Comparison of ENCODE assay signal across 8 cellular contexts in the genomic region with DNA sequence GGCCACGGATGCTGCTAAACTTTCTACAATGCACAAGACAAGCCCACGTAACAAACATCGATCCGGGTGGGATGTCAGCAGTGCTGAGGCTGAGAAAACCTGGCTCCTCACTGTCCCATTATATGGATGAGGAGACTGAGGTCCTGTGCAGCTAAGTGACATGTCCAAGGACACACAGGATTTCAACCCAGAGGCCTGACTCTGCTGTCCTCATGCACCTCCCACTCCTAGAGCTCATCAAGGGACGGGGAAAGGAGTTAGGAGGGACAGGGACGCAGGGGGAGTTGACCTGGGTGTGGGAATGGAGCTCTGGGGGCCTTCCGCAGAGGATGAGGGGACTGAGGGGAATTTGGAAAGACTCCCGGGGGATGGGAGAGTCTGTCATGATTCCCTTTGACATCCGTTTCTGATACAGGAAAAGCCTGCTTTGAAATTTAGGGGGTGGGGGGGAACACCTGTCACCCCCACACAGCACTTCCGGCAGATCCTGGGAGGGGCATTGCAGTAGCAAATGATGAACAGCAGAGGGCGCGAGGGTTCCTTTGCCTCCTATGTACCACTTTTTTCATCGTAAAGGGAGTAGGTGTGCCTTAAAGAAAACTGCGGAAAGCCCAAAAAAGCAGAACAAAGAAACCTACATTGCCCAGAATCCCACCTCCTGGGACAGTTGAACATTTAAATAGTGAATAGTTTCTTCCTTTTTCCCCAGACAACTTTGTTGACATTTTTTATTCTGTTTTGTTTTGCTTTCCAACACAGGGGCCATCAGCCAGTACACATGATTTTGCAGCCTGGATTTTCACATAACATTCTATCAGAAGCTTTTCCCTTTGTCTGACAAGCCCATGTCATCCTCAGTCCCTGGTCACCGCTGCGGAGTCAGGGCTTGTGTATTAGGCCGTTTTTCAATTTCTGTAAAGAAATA. TPM values are rescaled to one million over a fixed set of nuclear protein-coding genes. Genes with fewer than 3 reads are reported as not detected.
DNase-seq lines count a peak whose midpoint lies in the region; ATAC-seq and TF ChIP-seq lines count a peak whose summit lies in the region.

No MANE protein-coding gene starts in this region.

- intact Hi-C loops in activated CD4-positive, alpha-beta T cell treated with anti-CD3 and anti-CD28 coated beads for 36 hours (cut with DNase I, micrococcal nuclease) = loop anchor here (1.0 to 10.0 kb wide), 4 partner anchors 392 to 627 kb away; no protein-coding TSS in a partner anchor

- peak; percentile 63 for ATAC-seq in activated CD4-positive, alpha-beta T cell treated with anti-CD3 and anti-CD28 coated beads for 36 hours
- ATAC-seq in GM21526 (IDR thresholded peaks at IDR 0.05; ENCODE audit: low FRiP score, unreplicated experiment) = no peak

- no peaks in the 10 kb centered on the region for H3K36me3 Mint-ChIP-seq in activated CD4-positive, alpha-beta T cell treated with anti-CD3 and anti-CD28 coated beads for 36 hours (ENCODE audit: low read depth)

- no peaks in the 10 kb centered on the region for H3K9me3 Mint-ChIP-seq in activated CD4-positive, alpha-beta T cell treated with anti-CD3 and anti-CD28 coated beads for 36 hours (ENCODE audit: low read depth)

- H3K4me3 Mint-ChIP-seq in activated CD4-positive, alpha-beta T cell treated with anti-CD3 and anti-CD28 coated beads for 36 hours = no peak overlapping the region

- CTCF ChIA-PET in activated CD4-positive, alpha-beta T cell treated with anti-CD3 and anti-CD28 coated beads for 36 hours (lab: Charles Lee) = interaction anchor here (0.6 to 1.4 kb wide), 7 partner anchors 11 to 1862 kb away, joined by 3 to 6 read pairs (median 3); no protein-coding TSS in a partner anchor

- DNase-seq in ACHN (peak; percentile 51), GM20000 (ENCODE audit: low spot score) (peak; percentile 73), NCI-H345 (lab: John Stamatoyannopoulos, UW) (peak; percentile 65), dedifferentiated amniotic fluid mesenchymal stem cell (ENCODE audit: extremely low spot score) (peak; percentile 46), lung microvascular endothelial cell (ENCODE audit: low read depth in 2 of 2) (peak; percentile 48 to 57)
- peak; percentile 79 for DNase-seq in activated CD4-positive, alpha-beta T cell treated with anti-CD3 and anti-CD28 coated beads for 36 hours
- DNase-seq in stimulated activated CD8-positive, alpha-beta memory T cell treated with anti-CD3 and anti-CD28 coated beads, Interleukin-4, amount 100 ng/mL, for 24 hours (ENCODE audit: low read depth) = peak; percentile 30

- no peaks in the 10 kb centered on the region for H3K4me1 Mint-ChIP-seq in activated CD4-positive, alpha-beta T cell treated with anti-CD3 and anti-CD28 coated beads for 36 hours

- H3K27ac Mint-ChIP-seq in activated CD4-positive, alpha-beta T cell treated with anti-CD3 and anti-CD28 coated beads for 36 hours = no peak overlapping the region

- H3K27me3 Mint-ChIP-seq in activated CD4-positive, alpha-beta T cell treated with anti-CD3 and anti-CD28 coated beads for 36 hours = peaks cover 12% of the 10 kb centered on the region

- POLR2A ChIA-PET in activated CD4-positive, alpha-beta T cell treated with anti-CD3 and anti-CD28 coated beads for 36 hours (lab: Charles Lee) = no interaction called here

- TF ChIP-seq CTCF in GM20000 (IDR thresholded peaks at IDR 0.05; ENCODE audit: extremely low read depth, missing control alignments) = peak; percentile 65

- in situ Hi-C loops in ACHN (cut with HindIII; ENCODE audit: low pct_ligation_motif_present, low pct_unique_long_range_greater_than_20kb, low sequenced_read_pairs) = loop anchor here (25.0 kb wide), 1 partner anchor 379 kb away; no protein-coding TSS in a partner anchor

RNA-seq across cellular contexts. Expression of a gene that starts 48.6 kb away (rescaled TPM):
- total RNA-seq in activated CD4-positive, alpha-beta T cell treated with anti-CD3 and anti-CD28 coated beads for 36 hours = not detected
- total RNA-seq in lung microvascular endothelial cell = 5.2 and 9.5 TPM in 2 replicates
